8 cellular contexts compared by ENCODE assay signal in genomic region chr1:63773496-63773814, GRCh38. TPM values are rescaled to one million over a fixed set of nuclear protein-coding genes. Genes with fewer than 3 reads are reported as not detected.
DNase-seq lines count a peak whose midpoint lies in the region; ATAC-seq and TF ChIP-seq lines count a peak whose summit lies in the region.

No MANE protein-coding gene starts in this region.

- intact Hi-C loops in breast epithelium (cut with DNase I; ENCODE audit: low total_unique reads) (no loop called here), thyroid gland (cut with DNase I) (loop anchor here (10.0 kb wide), 1 partner anchor 361 kb away; no protein-coding TSS in a partner anchor)

- H3K4me1 ChIP-seq in BLaER1 (peaks cover 18% of the 10 kb centered on the region), breast epithelium (no peaks in the 10 kb centered on the region), muscle layer of colon (ENCODE audit: insufficient read depth, low read length) (peaks cover 23% of the 10 kb centered on the region), thyroid gland (peaks cover 4% of the 10 kb centered on the region in 2 donors)

- peaks cover 50% of the 10 kb centered on the region for H3K27me3 ChIP-seq in BLaER1
- no peaks in the 10 kb centered on the region for H3K27me3 ChIP-seq in breast epithelium
- H3K27me3 ChIP-seq in muscle layer of colon (ENCODE audit: control insufficient read depth in 1 of 2, insufficient read depth in 2 of 2, low read length in 2 of 2) = no peaks in the 10 kb centered on the region
- H3K27me3 ChIP-seq in thyroid gland = no peaks in the 10 kb centered on the region

- TF ChIP-seq POLR2A in breast epithelium (IDR thresholded peaks at IDR 0.05) (no peak), thyroid gland (IDR thresholded peaks at IDR 0.05) (no peak)

- H3K36me3 ChIP-seq in BLaER1 = no peaks in the 10 kb centered on the region
- no peaks in the 10 kb centered on the region for H3K36me3 ChIP-seq in breast epithelium
- H3K36me3 ChIP-seq in muscle layer of colon (ENCODE audit: insufficient read depth, low read length) = no peaks in the 10 kb centered on the region
- H3K36me3 ChIP-seq in thyroid gland = no peaks in the 10 kb centered on the region

- ATAC-seq in HG03066 (IDR thresholded peaks at IDR 0.05; ENCODE audit: low read depth, unreplicated experiment) = peak; percentile 18

- H3K27ac ChIP-seq in BLaER1 (no peak overlapping the region), breast epithelium (peak overlapping the region; percentile 81 to 91), muscle layer of colon (ENCODE audit: low read depth, low read length) (peak overlapping the region; percentile 69), thyroid gland (peak overlapping the region in 1 of 3 donors; percentile 51)

- H3K9me3 ChIP-seq in BLaER1 = no peaks in the 10 kb centered on the region
- no peaks in the 10 kb centered on the region for H3K9me3 ChIP-seq in breast epithelium
- H3K9me3 ChIP-seq in muscle layer of colon (ENCODE audit: low read length) = no peaks in the 10 kb centered on the region
- no peaks in the 10 kb centered on the region for H3K9me3 ChIP-seq in thyroid gland

- 8% methylated on average over 9 of the region's 9 CpGs for WGBS in thyroid gland, 2 donors

- DNase-seq in breast epithelium (ENCODE audit: low spot score in 2 of 2) = no peak
- DNase-seq in activated CD4-positive, CD25-positive, alpha-beta regulatory T cell (lab: John Stamatoyannopoulos, UW) = no peak
- DNase-seq in thyroid gland = no peak
- DNase-seq in UCSD-AML1 (lab: John Stamatoyannopoulos, UW; ENCODE audit: unreplicated experiment) = no peak
- DNase-seq in GM20000 (ENCODE audit: low spot score) = no peak

- peaks cover 36% of the 10 kb centered on the region for H4K20me1 ChIP-seq in BLaER1

- H3K4me2 ChIP-seq in BLaER1 = peak overlapping the region; percentile 90

- H3K4me3 ChIP-seq in BLaER1 = peak overlapping the region; percentile 82
- peak overlapping the region; percentile 73 to 84 (median 73) for H3K4me3 ChIP-seq in breast epithelium
- peak overlapping the region; percentile 46 to 93 for H3K4me3 ChIP-seq in muscle layer of colon (ENCODE audit: low read depth in 1 of 2, low read length in 2 of 2)
- H3K4me3 ChIP-seq in thyroid gland (replicated peaks in 1 of 3) = peak overlapping the region in 1 of 3 donors; percentile 38

- H3K9ac ChIP-seq in BLaER1 (peak overlapping the region; percentile 74; the same call in 1 of the 2 replicates), muscle layer of colon (ENCODE audit: low read length) (peak overlapping the region; percentile 34)

- TF ChIP-seq CTCF in breast epithelium (IDR thresholded peaks at IDR 0.05) (no peak), thyroid gland (IDR thresholded peaks at IDR 0.05) (no peak), GM20000 (IDR thresholded peaks at IDR 0.05; ENCODE audit: extremely low read depth, missing control alignments) (no peak)

RNA-seq across cellular contexts. Expression of gene ROR1, which starts 0.4 kb away (rescaled TPM):
- total RNA-seq in breast epithelium (10 to 100 TPM in 1 of 3 donors, 1 to 10 TPM in 2; 5.9 to 11.6 (median 7.7) TPM), thyroid gland (1 to 10 TPM in 3 of 4 donors, under 1 TPM in 1; 0.73 to 2.6 (median 1.4) TPM)
